In the genomic region with DNA sequence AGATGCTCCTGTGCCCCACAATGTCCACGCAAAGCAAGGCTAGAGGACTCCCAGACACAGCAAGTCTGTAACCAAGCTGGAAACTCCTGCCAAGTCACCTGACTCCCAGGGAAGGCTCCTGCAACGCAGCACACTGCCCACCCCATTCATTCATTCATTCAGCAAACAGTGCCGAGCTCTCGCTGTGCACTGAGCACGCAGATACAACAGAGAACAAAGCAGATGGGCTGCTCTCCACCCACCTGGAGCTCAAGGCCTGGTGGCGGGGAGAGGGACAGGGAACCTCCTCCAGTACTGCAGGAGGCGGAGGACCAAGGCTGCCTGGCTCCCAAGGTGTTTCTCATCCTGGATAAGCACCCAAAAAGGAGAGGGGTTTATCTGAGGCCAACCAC, we compare ENCODE assay signal across 21 cellular contexts. TPM values are rescaled to one million over a fixed set of nuclear protein-coding genes. Genes with fewer than 3 reads are reported as not detected.
DNase-seq lines count a peak whose midpoint lies in the region; TF ChIP-seq lines count a peak whose summit lies in the region.
"Had no signal": no experiment of that assay in that cellular context is flagged by ENCODE, and none has a peak within 500 bp of the region (broad histone marks: within the 10 kb centered on the region; RNA-seq: fewer than 3 reads in every experiment).

No MANE protein-coding gene starts in this region.

- no peak overlapping the region for H4K8ac ChIP-seq in neuronal stem cell (ENCODE audit: low read depth, low read length)

- H3K14ac ChIP-seq in neuronal stem cell (ENCODE audit: low read length), result no peak overlapping the region

- no peak overlapping the region for H2AFZ ChIP-seq in neuronal stem cell (ENCODE audit: low read length)
- H2AFZ ChIP-seq in OCI-LY7 (ENCODE audit: low read length), result no peak overlapping the region

- H3K27ac ChIP-seq in neuronal stem cell (replicated peaks; ENCODE audit: low read length), result no peak overlapping the region
- H3K27ac ChIP-seq in OCI-LY7 (ENCODE audit: low read depth, low read length, poor library complexity, severe bottlenecking), result no peak overlapping the region
- H3K27ac ChIP-seq: uterus had no signal

- no peak overlapping the region for H2BK5ac ChIP-seq in neuronal stem cell (ENCODE audit: low read length)

- H3K36me3 ChIP-seq in neuronal stem cell (replicated peaks in 1 of 2; ENCODE audit: control insufficient read depth in 2 of 2, insufficient read depth in 2 of 2, low read length in 2 of 2), result no peaks in the 10 kb centered on the region
- H3K36me3 ChIP-seq in OCI-LY7 (ENCODE audit: insufficient read depth, low read length), result no peaks in the 10 kb centered on the region
- H3K36me3 ChIP-seq: uterus had no signal

- no peak for TF ChIP-seq CTCF in OCI-LY7 (conservative IDR thresholded peaks at IDR 0.05; ENCODE audit: low read length)

- H2AK5ac ChIP-seq in neuronal stem cell (ENCODE audit: low read depth, low read length), result no peak overlapping the region

- H3K4me2 ChIP-seq in neuronal stem cell (ENCODE audit: insufficient read depth, low read length, poor library complexity, severe bottlenecking) (no peak overlapping the region), OCI-LY7 (ENCODE audit: low read length) (no peak overlapping the region)
- H3K4me2 ChIP-seq: smooth muscle cell had no signal

- H3K27me3 ChIP-seq in neuronal stem cell (ENCODE audit: control insufficient read depth in 3 of 3, insufficient read depth in 3 of 3, low read depth in 1 of 3, low read length in 3 of 3), result peaks cover 0 to 2% (median 0%) of the 10 kb centered on the region in 3 experiments
- H3K27me3 ChIP-seq: uterus had no signal

- no peaks in the 10 kb centered on the region for H3K79me2 ChIP-seq in OCI-LY7 (ENCODE audit: insufficient read depth, low read depth, low read length)

- no peak overlapping the region for H2BK120ac ChIP-seq in neuronal stem cell (ENCODE audit: low read depth, low read length)

- BruUV-seq in OCI-LY7 (replicated peaks; lab: Mats Ljungman, UMichigan), result no TSS peak

- DNase-seq in NCI-H1417 (lab: John Stamatoyannopoulos, UW), result peak; percentile 39 to 76 (median 46)
- no peak for DNase-seq in NCI-H1417 treated with DMSO at 0.1 percent for 48 hours (lab: John Stamatoyannopoulos, UW)
- peak; percentile 30 for DNase-seq in NCI-H2171 (lab: John Stamatoyannopoulos, UW)
- DNase-seq in cerebellum (ENCODE audit: low spot score), result peak; percentile 79
- DNase-seq in neuronal stem cell (ENCODE audit: low spot score), result no peak
- no peak for DNase-seq in activated T-cell treated with anti-CD3 and anti-CD28 coated beads, Interleukin-2, amount 50 U/mL, for 1 hour
- no peak for DNase-seq in OCI-LY7 (ENCODE audit: low spot score)
- no peak for DNase-seq in DMS53 (lab: John Stamatoyannopoulos, UW)
- DNase-seq: 8988T; activated CD4-positive, alpha-beta T cell treated with anti-CD3 and anti-CD28 coated beads, Interleukin-2, amount 10 ng/mL, durations not matched to agents 24 days and 14 days; foreskin fibroblast; HCEC 1CT; kidney glomerular epithelial cell; mesendoderm; naive thymus-derived CD8-positive, alpha-beta T cell; NK-92 treated with Interleukin-12 subunit alpha and Interleukin-12 subunit beta, amount 100 ng/mL, for 24 hours; stimulated activated CD4-positive, alpha-beta T cell treated with anti-CD3 and anti-CD28 coated beads, Interleukin-4, amount 100 ng/mL, for 24 hours; uterus had no signal

- H3K4me1 ChIP-seq in neuronal stem cell (ENCODE audit: control insufficient read depth in 2 of 2, insufficient read depth in 1 of 2, low read depth in 1 of 2, low read length in 2 of 2) (peaks cover 34 to 39% of the 10 kb centered on the region in 2 donors), OCI-LY7 (ENCODE audit: insufficient read depth, low read length, poor library complexity, severe bottlenecking) (peaks cover 31% of the 10 kb centered on the region)

- H3K79me1 ChIP-seq in neuronal stem cell (ENCODE audit: low read depth, low read length), result no peaks in the 10 kb centered on the region

- H3K18ac ChIP-seq in neuronal stem cell (ENCODE audit: low read length), result peak overlapping the region; percentile 58

- no peak overlapping the region for H4K91ac ChIP-seq in neuronal stem cell (ENCODE audit: low read depth, low read length, poor library complexity)

- WGBS in neuronal stem cell (ENCODE audit: extremely low coverage in 2 of 2, insufficient read length in 2 of 2, insufficient replicate concordance in 1 of 2), 2 donors, result no CpG with 5 or more reads among the region's 7 CpGs

- no peak overlapping the region for H3K23ac ChIP-seq in neuronal stem cell (ENCODE audit: low read depth, low read length, poor library complexity)

- no peaks in the 10 kb centered on the region for H4K20me1 ChIP-seq in OCI-LY7 (ENCODE audit: insufficient read depth, low read length)

- H3K9me3 ChIP-seq in neuronal stem cell (replicated peaks in 1 of 2; ENCODE audit: control insufficient read depth in 2 of 2, insufficient read depth in 1 of 2, low read depth in 1 of 2, low read length in 2 of 2), result no peaks in the 10 kb centered on the region
- no peaks in the 10 kb centered on the region for H3K9me3 ChIP-seq in OCI-LY7 (ENCODE audit: low read length)
- H3K9me3 ChIP-seq: uterus had no signal

- H3K9ac ChIP-seq in neuronal stem cell (ENCODE audit: low read depth, low read length, poor library complexity), result no peak overlapping the region

- no peak overlapping the region for H3K4ac ChIP-seq in neuronal stem cell (ENCODE audit: low read length)

- no peak overlapping the region for H3K4me3 ChIP-seq in neuronal stem cell (ENCODE audit: low read length in 2 of 2)
- H3K4me3 ChIP-seq in OCI-LY7 (ENCODE audit: low read depth, low read length, poor library complexity, severe bottlenecking), result no peak overlapping the region
- H3K4me3 ChIP-seq: smooth muscle cell, uterus had no signal

- intact Hi-C loops in OCI-LY7 (cut with micrococcal nuclease; ENCODE audit: unreplicated experiment), result no loop called here

- H3K9me2 ChIP-seq in OCI-LY7 (ENCODE audit: insufficient read depth, low read length), result no peaks in the 10 kb centered on the region

- no peak overlapping the region for H2BK12ac ChIP-seq in neuronal stem cell (ENCODE audit: low read length)

- no peak overlapping the region for H2BK15ac ChIP-seq in neuronal stem cell (ENCODE audit: low read length)

- CTCF ChIA-PET in OCI-LY7 (lab: Charles Lee; ENCODE audit: unreplicated experiment), result no interaction called here

- POLR2A ChIA-PET in OCI-LY7 (lab: Charles Lee), result no interaction called here

RNA-seq across cellular contexts. Expression of a gene that starts 8.6 kb away (rescaled TPM):
- total RNA-seq in cerebellum (14.2 TPM), OCI-LY7 (2022) (5.8 and 6.2 TPM in 2 replicates)
- 9.1 TPM for polyA plus RNA-seq in neuronal stem cell (2013, experiment 1 of 2)
- 9.1 TPM for polyA plus RNA-seq in neuronal stem cell (2013, experiment 2 of 2)
- total RNA-seq in OCI-LY7 (2014; rRNA removed; shearing (Covaris generic)), result 4.0 and 7.5 TPM in 2 replicates
- total RNA-seq: dermis microvascular lymphatic vessel endothelial cell, RPMI7951 had no signal

RNA-seq across cellular contexts. Expression of a gene that starts 21.3 kb away (rescaled TPM):
- 1.5 TPM for total RNA-seq in cerebellum
- 5.4 TPM for polyA plus RNA-seq in neuronal stem cell (2013, experiment 1 of 2)
- 5.6 TPM for polyA plus RNA-seq in neuronal stem cell (2013, experiment 2 of 2)
- total RNA-seq in OCI-LY7 (2014; rRNA removed; shearing (Covaris generic)), result 0.41 and 0.82 TPM in 2 replicates
- total RNA-seq in OCI-LY7 (2022), result 0.30 and 0.78 TPM in 2 replicates

RNA-seq across cellular contexts. Expression of a gene that starts 54.8 kb away (rescaled TPM):
- total RNA-seq in cerebellum, result 3.9 TPM
- polyA plus RNA-seq in neuronal stem cell (2013, experiment 1 of 2), result 6.3 TPM
- polyA plus RNA-seq in neuronal stem cell (2013, experiment 2 of 2), result 5.0 TPM
- 0.18 and 1.1 TPM in 2 replicates for total RNA-seq in OCI-LY7 (2014; rRNA removed; shearing (Covaris generic))
- 0.94 and 0.97 TPM in 2 replicates for total RNA-seq in OCI-LY7 (2022)

RNA-seq across cellular contexts. Expression of a gene that starts 58.8 kb away (rescaled TPM):
- total RNA-seq in cerebellum (35.3 TPM), OCI-LY7 (2022) (63.9 and 64.7 TPM in 2 replicates)
- polyA plus RNA-seq in neuronal stem cell (2013, experiment 1 of 2), result 8.6 TPM
- polyA plus RNA-seq in neuronal stem cell (2013, experiment 2 of 2), result 8.5 TPM
- 29.5 and 32.0 TPM in 2 replicates for total RNA-seq in OCI-LY7 (2014; rRNA removed; shearing (Covaris generic))

Comparison
In these comparisons a context has a peak if more than half of its experiments do, and no peak if none do; other contexts are left out.
1. DNase-seq: peak in NCI-H1417 (3 of 3), NCI-H2171 (single experiment) and cerebellum (single experiment); none in NCI-H1417 treated with DMSO at 0.1 percent for 48 hours (single experiment), neuronal stem cell (single experiment), activated T-cell treated with anti-CD3 and anti-CD28 coated beads, Interleukin-2, amount 50 U/mL, for 1 hour (single experiment), OCI-LY7 (single experiment) and DMS53 (single experiment).